20 cellular contexts compared by ENCODE assay signal in the genomic region with DNA sequence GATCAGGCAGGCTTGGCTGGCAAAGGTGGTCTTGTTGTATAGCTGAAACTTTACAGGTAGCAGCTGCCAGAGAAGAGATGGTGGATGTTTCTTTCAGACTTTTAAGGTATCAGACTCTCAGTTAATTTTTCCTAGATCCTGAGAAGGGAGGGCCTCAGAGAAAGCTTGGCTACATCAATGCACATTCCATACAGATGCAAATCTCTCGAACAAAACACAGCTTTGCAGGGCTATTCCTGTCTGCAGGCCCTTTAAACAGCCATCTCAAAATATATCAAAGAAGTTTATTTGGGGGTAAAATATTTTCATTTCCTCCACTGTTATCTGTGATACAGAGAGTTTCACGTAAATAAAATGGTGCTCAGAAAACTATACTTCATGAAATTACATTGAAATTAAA.
A peak's percentile ranks its signal among the peaks of the same experiment; 100 is the strongest.
DNase-seq lines count a peak whose midpoint lies in the region; ATAC-seq and TF ChIP-seq lines count a peak whose summit lies in the region.
"Had no signal": no experiment of that assay in that cellular context is flagged by ENCODE, and none has a peak within 500 bp of the region (broad histone marks: within the 10 kb centered on the region; RNA-seq: fewer than 3 reads in every experiment).

No MANE protein-coding gene starts in this region.

- H4K20me1 ChIP-seq in GM23338 (replicated peaks; ENCODE audit: insufficient read depth) (no peaks in the 10 kb centered on the region), neural progenitor cell (ENCODE audit: low read depth) (no peaks in the 10 kb centered on the region)

- peak overlapping the region; percentile 58 for H3K4me2 ChIP-seq in GM23338
- H3K4me2 ChIP-seq in neural progenitor cell: peak overlapping the region; percentile 59

- TF ChIP-seq CTCF in GM23338 (conservative IDR thresholded peaks at IDR 0.05; ENCODE audit: low read depth in 2 of 2) (no peak), neural progenitor cell (IDR thresholded peaks at IDR 0.05) (no peak), chondrocyte (IDR thresholded peaks at IDR 0.05) (no peak)

- H2AFZ ChIP-seq in GM23338 (no peak overlapping the region), neural progenitor cell (replicated peaks) (peak overlapping the region; percentile 91)

- H3K4me3 ChIP-seq in GM23338 (peak overlapping the region; percentile 31), NT2/D1 (ENCODE audit: insufficient read length, low read depth) (no peak overlapping the region), neural progenitor cell (no peak overlapping the region)
- H3K4me3 ChIP-seq: Peyer's patch had no signal

- H3K4me1 Mint-ChIP-seq in GM23338 (peaks cover 43% of the 10 kb centered on the region), neural progenitor cell (peaks cover 22% of the 10 kb centered on the region), chondrocyte (ENCODE audit: low read depth) (no peaks in the 10 kb centered on the region)
- H3K4me1 Mint-ChIP-seq: IgD-negative memory B cell had no signal

- H3K27ac ChIP-seq in GM23338 (ENCODE audit: low read depth): peak overlapping the region; percentile 89
- H3K27ac ChIP-seq in neural progenitor cell: no peak overlapping the region
- H3K27ac ChIP-seq: C4-2B, Peyer's patch had no signal

- H3F3A ChIP-seq in GM23338 (replicated peaks; ENCODE audit: low read depth) (no peaks in the 10 kb centered on the region), neural progenitor cell (ENCODE audit: low read depth) (no peaks in the 10 kb centered on the region)

- peak overlapping the region; percentile 22 for H3K4me3 Mint-ChIP-seq in GM23338
- no peak overlapping the region for H3K4me3 Mint-ChIP-seq in neural progenitor cell
- no peak overlapping the region for H3K4me3 Mint-ChIP-seq in chondrocyte (ENCODE audit: unreplicated experiment)
- H3K4me3 Mint-ChIP-seq: IgD-negative memory B cell had no signal

- DNase-seq in GM23338 (ENCODE audit: low spot score) (peak; percentile 64), NT2/D1 (ENCODE audit: low read depth, low spot score) (peak; percentile 11), iPS DF 4.7 (ENCODE audit: extremely low read depth, low spot score) (peak; percentile 19), neural progenitor cell (ENCODE audit: low spot score) (peak; percentile 28), A172 (ENCODE audit: low spot score) (no peak), chondrocyte (ENCODE audit: low spot score) (no peak)
- DNase-seq in stimulated activated CD4-positive, alpha-beta T cell treated with anti-CD3 and anti-CD28 coated beads, Interleukin-12 subunit alpha, Interleukin-12 subunit beta, amount 100 ng/mL, for 4 hours: no peak
- DNase-seq: 8988T, DMS53, GF-D8, H7, NCI-H1105 treated with DMSO at 0.1 percent for 48 hours, NCI-H2081, NCI-H446 treated with DMSO at 0.1 percent for 48 hours, NCI-H526 treated with DMSO at 0.1 percent for 48 hours, Peyer's patch had no signal

- H3K36me3 ChIP-seq in GM23338 (ENCODE audit: insufficient read depth) (no peaks in the 10 kb centered on the region), NT2/D1 (ENCODE audit: insufficient read depth, insufficient read length, low read length) (no peaks in the 10 kb centered on the region), neural progenitor cell (no peaks in the 10 kb centered on the region)
- H3K36me3 ChIP-seq: Peyer's patch had no signal

- H3K27me3 ChIP-seq in GM23338 (ENCODE audit: insufficient read depth) (no peaks in the 10 kb centered on the region), NT2/D1 (ENCODE audit: insufficient read depth, insufficient read length) (no peaks in the 10 kb centered on the region), neural progenitor cell (no peaks in the 10 kb centered on the region)
- H3K27me3 ChIP-seq: Peyer's patch had no signal

- no peak overlapping the region for H3K9ac ChIP-seq in NT2/D1 (ENCODE audit: insufficient read length, low read depth)
- no peak overlapping the region for H3K9ac ChIP-seq in neural progenitor cell

- H3K9me3 Mint-ChIP-seq in GM23338 (no peaks in the 10 kb centered on the region), neural progenitor cell (no peaks in the 10 kb centered on the region), chondrocyte (ENCODE audit: low read depth) (no peaks in the 10 kb centered on the region)

- H3K27ac Mint-ChIP-seq in GM23338 (peak overlapping the region; percentile 97), neural progenitor cell (peak overlapping the region; percentile 65), chondrocyte (ENCODE audit: unreplicated experiment) (no peak overlapping the region)
- H3K27ac Mint-ChIP-seq: IgD-negative memory B cell had no signal

- H3K36me3 Mint-ChIP-seq in GM23338 (ENCODE audit: low read depth) (no peaks in the 10 kb centered on the region; the same call in 2 of the 3 replicates), neural progenitor cell (no peaks in the 10 kb centered on the region), chondrocyte (ENCODE audit: low read depth) (no peaks in the 10 kb centered on the region)
- H3K36me3 Mint-ChIP-seq: IgD-negative memory B cell had no signal

- peak; percentile 85 for ATAC-seq in GM23338
- no peak for ATAC-seq in HG03571 (IDR thresholded peaks at IDR 0.05; ENCODE audit: unreplicated experiment)
- ATAC-seq: SK-N-SH treated with all-trans-retinoic acid at 6 μM for 48 hours had no signal

- H3K9me3 ChIP-seq in NT2/D1 (ENCODE audit: insufficient read depth, low read length) (no peaks in the 10 kb centered on the region), neural progenitor cell (ENCODE audit: low read depth) (no peaks in the 10 kb centered on the region)
- H3K9me3 ChIP-seq: Peyer's patch had no signal

- H3K4me1 ChIP-seq in GM23338 (ENCODE audit: insufficient read depth): peaks cover 44% of the 10 kb centered on the region
- H3K4me1 ChIP-seq in NT2/D1 (ENCODE audit: insufficient read depth, insufficient read length): peaks cover 2% of the 10 kb centered on the region
- peaks cover 33% of the 10 kb centered on the region for H3K4me1 ChIP-seq in neural progenitor cell
- H3K4me1 ChIP-seq: Peyer's patch had no signal

- H3K9me2 ChIP-seq in GM23338 (ENCODE audit: insufficient read depth): no peaks in the 10 kb centered on the region

- H3K79me2 ChIP-seq in GM23338 (replicated peaks; ENCODE audit: insufficient read depth) (no peaks in the 10 kb centered on the region), neural progenitor cell (ENCODE audit: low read depth) (no peaks in the 10 kb centered on the region)

- H3K27me3 Mint-ChIP-seq in GM23338 (ENCODE audit: insufficient read depth, low read depth, poor library complexity): peaks cover 3% of the 10 kb centered on the region
- no peaks in the 10 kb centered on the region for H3K27me3 Mint-ChIP-seq in neural progenitor cell (ENCODE audit: insufficient read depth, low read depth)
- H3K27me3 Mint-ChIP-seq in chondrocyte (ENCODE audit: low read depth): no peaks in the 10 kb centered on the region
- H3K27me3 Mint-ChIP-seq: IgD-negative memory B cell had no signal

TF ChIP-seq in GM23338, 12 proteins besides CTCF, POLR2A, EP300 and RAD21:
- TF ChIP-seq NANOG (IDR thresholded peaks at IDR 0.05; ENCODE audit: borderline replicate concordance) (peak; percentile 70; the same call in 1 of the 2 replicates), POLR2AphosphoS5 (IDR thresholded peaks at IDR 0.05; ENCODE audit: low read depth) (no peak)

Comparison
In these comparisons a context has a peak if more than half of its experiments do, and no peak if none do; other contexts are left out.
1. DNase-seq: peak in GM23338 (single experiment), NT2/D1 (single experiment), iPS DF 4.7 (single experiment) and neural progenitor cell (single experiment); none in stimulated activated CD4-positive, alpha-beta T cell treated with anti-CD3 and anti-CD28 coated beads, Interleukin-12 subunit alpha, Interleukin-12 subunit beta, amount 100 ng/mL, for 4 hours (single experiment), A172 (single experiment) and chondrocyte (single experiment).